1 cellular context compared by ENCODE assay signal in genomic region chr2:226791487-226792081, GRCh38.
A peak's percentile ranks its signal among the peaks of the same experiment; 100 is the strongest.
TF ChIP-seq lines count a peak whose summit lies in the region.

No MANE protein-coding gene starts in this region.

TF ChIP-seq in WTC11, 78 proteins besides CTCF, POLR2A, EP300 and RAD21 (continued from another document):
- peak; percentile 99 for TF ChIP-seq ETV6 (CRISPR knock-in tag; IDR thresholded peaks at IDR 0.05)
TF ChIP-seq in WTC11: peak in this region for 13.
